20 cellular contexts compared by ENCODE assay signal in genomic region chr17:79946352-79947231, GRCh38.
A peak's percentile ranks its signal among the peaks of the same experiment; 100 is the strongest.
DNase-seq lines count a peak whose midpoint lies in the region; ATAC-seq and TF ChIP-seq lines count a peak whose summit lies in the region.
"Had no signal": no experiment of that assay in that cellular context is flagged by ENCODE, and none has a peak within 500 bp of the region (broad histone marks: within the 10 kb centered on the region; RNA-seq: fewer than 3 reads in every experiment).

No MANE protein-coding gene starts in this region.

- no peaks in the 10 kb centered on the region for H3K27me3 Mint-ChIP-seq in activated CD8-positive, alpha-beta memory T cell treated with anti-CD3 and anti-CD28 coated beads, Interleukin-2, amount 10 ng/mL, durations not matched to agents 7 days and 5 days
- no peaks in the 10 kb centered on the region for H3K27me3 Mint-ChIP-seq in activated T-helper 17 cell treated with anti-CD3 and anti-CD28 coated beads, Interleukin-2, amount 50 U/mL, for 72 hours
- H3K27me3 Mint-ChIP-seq: activated naive CD8-positive, alpha-beta T cell treated with anti-CD3 and anti-CD28 coated beads, Interleukin-2, amount 10 ng/mL, durations not matched to agents 7 days and 5 days; CD4-positive, alpha-beta T cell; stimulated activated naive CD8-positive, alpha-beta T cell treated with anti-CD3 and anti-CD28 coated beads, Interleukin-15, amount 100 ng/mL, for 72 hours had no signal

- no peak overlapping the region for H3K4me3 Mint-ChIP-seq in activated CD8-positive, alpha-beta memory T cell treated with anti-CD3 and anti-CD28 coated beads, Interleukin-2, amount 10 ng/mL, durations not matched to agents 7 days and 5 days
- no peak overlapping the region for H3K4me3 Mint-ChIP-seq in activated T-helper 17 cell treated with anti-CD3 and anti-CD28 coated beads, Interleukin-2, amount 50 U/mL, for 72 hours
- H3K4me3 Mint-ChIP-seq: activated naive CD8-positive, alpha-beta T cell treated with anti-CD3 and anti-CD28 coated beads, Interleukin-2, amount 10 ng/mL, durations not matched to agents 7 days and 5 days; CD4-positive, alpha-beta T cell; HFFc6; neural progenitor cell; stimulated activated naive CD8-positive, alpha-beta T cell treated with anti-CD3 and anti-CD28 coated beads, Interleukin-15, amount 100 ng/mL, for 72 hours had no signal

- POLR2A ChIA-PET in RWPE1 (lab: Yijun Ruan, JAX; ENCODE audit: low non-redundant PET): no interaction called here

- H3K9me3 Mint-ChIP-seq in activated CD8-positive, alpha-beta memory T cell treated with anti-CD3 and anti-CD28 coated beads, Interleukin-2, amount 10 ng/mL, durations not matched to agents 7 days and 5 days (ENCODE audit: low read depth): no peaks in the 10 kb centered on the region
- no peaks in the 10 kb centered on the region for H3K9me3 Mint-ChIP-seq in activated T-helper 17 cell treated with anti-CD3 and anti-CD28 coated beads, Interleukin-2, amount 50 U/mL, for 72 hours
- H3K9me3 Mint-ChIP-seq: activated naive CD8-positive, alpha-beta T cell treated with anti-CD3 and anti-CD28 coated beads, Interleukin-2, amount 10 ng/mL, durations not matched to agents 7 days and 5 days; CD4-positive, alpha-beta T cell; HFFc6; neural progenitor cell; stimulated activated naive CD8-positive, alpha-beta T cell treated with anti-CD3 and anti-CD28 coated beads, Interleukin-15, amount 100 ng/mL, for 72 hours had no signal

- peak overlapping the region; percentile 82 for H3K27ac ChIP-seq in RWPE1
- no peak overlapping the region for H3K27ac ChIP-seq in left ventricle myocardium inferior (replicated peaks)
- H3K27ac ChIP-seq: neural progenitor cell had no signal

- peaks cover 17% of the 10 kb centered on the region for H3K4me1 ChIP-seq in left ventricle myocardium inferior

- H3K4me1 Mint-ChIP-seq in activated CD8-positive, alpha-beta memory T cell treated with anti-CD3 and anti-CD28 coated beads, Interleukin-2, amount 10 ng/mL, durations not matched to agents 7 days and 5 days: peaks cover 9% of the 10 kb centered on the region
- peaks cover 4% of the 10 kb centered on the region for H3K4me1 Mint-ChIP-seq in activated T-helper 17 cell treated with anti-CD3 and anti-CD28 coated beads, Interleukin-2, amount 50 U/mL, for 72 hours

- CTCF ChIA-PET in activated CD8-positive, alpha-beta memory T cell treated with anti-CD3 and anti-CD28 coated beads, Interleukin-2, amount 10 ng/mL, durations not matched to agents 7 days and 5 days (lab: Charles Lee): no interaction called here
- CTCF ChIA-PET in RWPE1 (lab: Yijun Ruan, JAX): interaction anchor here (0.8 kb wide), 1 partner anchor 45 kb away, joined by 3 read pairs; no protein-coding TSS in a partner anchor

- H3K27me3 ChIP-seq in left ventricle myocardium inferior (ENCODE audit: low read depth): no peaks in the 10 kb centered on the region

- no peak for ATAC-seq in activated CD8-positive, alpha-beta memory T cell treated with anti-CD3 and anti-CD28 coated beads, Interleukin-2, amount 10 ng/mL, durations not matched to agents 7 days and 5 days
- ATAC-seq in activated T-helper 17 cell treated with anti-CD3 and anti-CD28 coated beads, Interleukin-2, amount 50 U/mL, for 72 hours (replicated peaks): no peak
- ATAC-seq: right cardiac atrium; stimulated activated naive CD8-positive, alpha-beta T cell treated with anti-CD3 and anti-CD28 coated beads, Interleukin-15, amount 100 ng/mL, for 72 hours had no signal

- peak; percentile 13 for DNase-seq in activated CD8-positive, alpha-beta memory T cell treated with anti-CD3 and anti-CD28 coated beads, Interleukin-2, amount 50 U/mL, for 4 hours
- no peak for DNase-seq in activated CD8-positive, alpha-beta memory T cell treated with anti-CD3 and anti-CD28 coated beads, Interleukin-2, amount 10 ng/mL, durations not matched to agents 7 days and 5 days
- DNase-seq in RWPE1 (ENCODE audit: low spot score): no peak
- DNase-seq in left ventricle myocardium inferior: peak; percentile 11
- peak; percentile 16 for DNase-seq in retina
- DNase-seq in NCI-H2171 (lab: John Stamatoyannopoulos, UW): no peak
- no peak for DNase-seq in LoVo (ENCODE audit: low spot score)
- DNase-seq: activated CD4-positive, alpha-beta T cell treated with anti-CD3 and anti-CD28 coated beads, Interleukin-2, amount 50 U/mL, for 1 hour; activated naive CD8-positive, alpha-beta T cell treated with anti-CD3 and anti-CD28 coated beads, Interleukin-2, amount 10 ng/mL, durations not matched to agents 7 days and 5 days; activated T-cell treated with anti-CD3 and anti-CD28 coated beads for 4 hours; CD4-positive, alpha-beta T cell; DMS79; HFFc6; mesendoderm; SIG-M5; stimulated activated CD4-positive, alpha-beta T cell treated with anti-CD3 and anti-CD28 coated beads, Interleukin-1b, Interleukin-23, amount 100 ng/mL, for 48 hours; stimulated activated naive CD8-positive, alpha-beta T cell treated with anti-CD3 and anti-CD28 coated beads, Interleukin-15, amount 100 ng/mL, for 72 hours had no signal

- TF ChIP-seq CTCF in RWPE1 (conservative IDR thresholded peaks at IDR 0.05; ENCODE audit: low read depth) (no peak), left ventricle myocardium inferior (IDR thresholded peaks at IDR 0.05; ENCODE audit: borderline replicate concordance) (no peak)

- H3K9me3 ChIP-seq in left ventricle myocardium inferior (replicated peaks): no peaks in the 10 kb centered on the region

- intact Hi-C loops in left ventricle myocardium inferior (cut with micrococcal nuclease): no loop called here

- H3K36me3 Mint-ChIP-seq in activated CD8-positive, alpha-beta memory T cell treated with anti-CD3 and anti-CD28 coated beads, Interleukin-2, amount 10 ng/mL, durations not matched to agents 7 days and 5 days: no peaks in the 10 kb centered on the region
- no peaks in the 10 kb centered on the region for H3K36me3 Mint-ChIP-seq in activated T-helper 17 cell treated with anti-CD3 and anti-CD28 coated beads, Interleukin-2, amount 50 U/mL, for 72 hours (ENCODE audit: low read depth)
- H3K36me3 Mint-ChIP-seq: activated naive CD8-positive, alpha-beta T cell treated with anti-CD3 and anti-CD28 coated beads, Interleukin-2, amount 10 ng/mL, durations not matched to agents 7 days and 5 days had no signal

- no peak overlapping the region for H3K27ac Mint-ChIP-seq in activated CD8-positive, alpha-beta memory T cell treated with anti-CD3 and anti-CD28 coated beads, Interleukin-2, amount 10 ng/mL, durations not matched to agents 7 days and 5 days
- H3K27ac Mint-ChIP-seq in activated T-helper 17 cell treated with anti-CD3 and anti-CD28 coated beads, Interleukin-2, amount 50 U/mL, for 72 hours: no peak overlapping the region
- H3K27ac Mint-ChIP-seq: activated naive CD8-positive, alpha-beta T cell treated with anti-CD3 and anti-CD28 coated beads, Interleukin-2, amount 10 ng/mL, durations not matched to agents 7 days and 5 days; CD4-positive, alpha-beta T cell; HFFc6; neural progenitor cell; stimulated activated naive CD8-positive, alpha-beta T cell treated with anti-CD3 and anti-CD28 coated beads, Interleukin-15, amount 100 ng/mL, for 72 hours had no signal

- peaks cover 44% of the 10 kb centered on the region for H3K36me3 ChIP-seq in left ventricle myocardium inferior
- H3K36me3 ChIP-seq: neural progenitor cell had no signal

- no peak overlapping the region for H3K4me3 ChIP-seq in left ventricle myocardium inferior
- H3K4me3 ChIP-seq: neural progenitor cell had no signal

Comparison
In these comparisons a context has a peak if more than half of its experiments do, and no peak if none do; other contexts are left out.
1. DNase-seq: peak in activated CD8-positive, alpha-beta memory T cell treated with anti-CD3 and anti-CD28 coated beads, Interleukin-2, amount 50 U/mL, for 4 hours (single experiment), left ventricle myocardium inferior (single experiment) and retina (single experiment); none in activated CD8-positive, alpha-beta memory T cell treated with anti-CD3 and anti-CD28 coated beads, Interleukin-2, amount 10 ng/mL, durations not matched to agents 7 days and 5 days (single experiment), RWPE1 (single experiment), NCI-H2171 (single experiment) and LoVo (single experiment).